In the genomic region with DNA sequence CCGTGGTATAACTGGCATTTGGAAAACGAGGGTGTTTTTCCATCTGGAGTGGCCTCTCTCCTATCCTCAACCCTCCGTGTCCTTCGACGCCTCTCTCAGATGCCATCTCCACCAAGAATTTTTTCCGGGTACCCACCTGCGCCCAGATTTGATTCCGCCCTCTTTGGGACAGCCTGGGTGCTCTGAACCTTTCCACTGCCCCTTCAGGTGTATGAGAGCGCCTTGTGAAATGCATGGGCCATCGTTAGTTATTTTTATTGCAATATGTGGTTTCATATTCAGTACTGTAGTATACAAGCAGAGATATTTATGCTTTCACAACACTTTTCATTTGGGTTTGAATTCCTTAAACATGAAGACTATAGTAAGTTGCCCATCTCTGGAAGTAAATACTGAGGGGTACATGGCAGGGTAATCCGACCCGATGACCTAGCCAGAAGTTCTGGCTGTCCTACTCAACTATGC, we compare ENCODE assay signal across 8 cellular contexts.
DNase-seq lines count a peak whose midpoint lies in the region; ATAC-seq and TF ChIP-seq lines count a peak whose summit lies in the region.

No MANE protein-coding gene starts in this region.

- H3K9me3 Mint-ChIP-seq in activated CD8-positive, alpha-beta memory T cell treated with anti-CD3 and anti-CD28 coated beads, Interleukin-2, amount 10 ng/mL, durations not matched to agents 7 days and 5 days (ENCODE audit: low read depth) = no peaks in the 10 kb centered on the region

- H3K4me3 ChIP-seq in body of pancreas (peak overlapping the region in 1 of 2 donors; percentile 74), kidney epithelial cell (ENCODE audit: low read depth, low read length) (peak overlapping the region; percentile 94), suprapubic skin (peak overlapping the region; percentile 74)

- no peaks in the 10 kb centered on the region for H3K36me3 Mint-ChIP-seq in activated CD8-positive, alpha-beta memory T cell treated with anti-CD3 and anti-CD28 coated beads, Interleukin-2, amount 10 ng/mL, durations not matched to agents 7 days and 5 days

- H3K4me1 ChIP-seq in body of pancreas (peaks cover 11% of the 10 kb centered on the region), suprapubic skin (peaks cover 18% of the 10 kb centered on the region)

- CTCF ChIA-PET in activated CD8-positive, alpha-beta memory T cell treated with anti-CD3 and anti-CD28 coated beads, Interleukin-2, amount 10 ng/mL, durations not matched to agents 7 days and 5 days (lab: Charles Lee) = interaction anchor here (1.1 to 1.9 kb wide), 4 partner anchors 10 to 225 kb away, joined by 3 to 7 read pairs (median 4); no protein-coding TSS in a partner anchor

- TF ChIP-seq EP300 in suprapubic skin (IDR thresholded peaks at IDR 0.05) = no peak

- H3K27me3 ChIP-seq in body of pancreas = peaks cover 0 to 37% of the 10 kb centered on the region in 2 donors
- H3K27me3 ChIP-seq in kidney epithelial cell (ENCODE audit: control insufficient read depth, insufficient read depth, low read length) = no peaks in the 10 kb centered on the region
- H3K27me3 ChIP-seq in suprapubic skin = peaks cover 63% of the 10 kb centered on the region

- TF ChIP-seq POLR2A in body of pancreas (IDR thresholded peaks at IDR 0.05) (no peak), suprapubic skin (IDR thresholded peaks at IDR 0.05) (no peak)

- TF ChIP-seq CTCF in body of pancreas (IDR thresholded peaks at IDR 0.05) = no peak
- no peak for TF ChIP-seq CTCF in kidney epithelial cell (IDR thresholded peaks at IDR 0.05; ENCODE audit: insufficient read depth, low read length, poor library complexity, severe bottlenecking)
- TF ChIP-seq CTCF in suprapubic skin (IDR thresholded peaks at IDR 0.05) = no peak

- peaks cover 9% of the 10 kb centered on the region for H3K4me1 Mint-ChIP-seq in activated CD8-positive, alpha-beta memory T cell treated with anti-CD3 and anti-CD28 coated beads, Interleukin-2, amount 10 ng/mL, durations not matched to agents 7 days and 5 days

- peaks cover 58% of the 10 kb centered on the region for H3K27me3 Mint-ChIP-seq in activated CD8-positive, alpha-beta memory T cell treated with anti-CD3 and anti-CD28 coated beads, Interleukin-2, amount 10 ng/mL, durations not matched to agents 7 days and 5 days

- no peak for DNase-seq in activated CD8-positive, alpha-beta memory T cell treated with anti-CD3 and anti-CD28 coated beads, Interleukin-2, amount 10 ng/mL, durations not matched to agents 7 days and 5 days
- no peak for DNase-seq in activated CD8-positive, alpha-beta memory T cell treated with anti-CD3 and anti-CD28 coated beads for 24 hours
- DNase-seq in body of pancreas = no peak
- DNase-seq in kidney epithelial cell (ENCODE audit: low read depth) = no peak
- DNase-seq in suprapubic skin (ENCODE audit: low spot score in 2 of 2) = no peak
- no peak for DNase-seq in H4 (ENCODE audit: low spot score)
- no peak for DNase-seq in NCI-H2081 (lab: John Stamatoyannopoulos, UW)

- no peak overlapping the region for H3K27ac Mint-ChIP-seq in activated CD8-positive, alpha-beta memory T cell treated with anti-CD3 and anti-CD28 coated beads, Interleukin-2, amount 10 ng/mL, durations not matched to agents 7 days and 5 days

- ATAC-seq in activated CD8-positive, alpha-beta memory T cell treated with anti-CD3 and anti-CD28 coated beads, Interleukin-2, amount 10 ng/mL, durations not matched to agents 7 days and 5 days = no peak
- ATAC-seq in body of pancreas = peak; percentile 13
- ATAC-seq in HG02642 (IDR thresholded peaks at IDR 0.05; ENCODE audit: poor library complexity, unreplicated experiment) = no peak

- H3K27ac ChIP-seq in body of pancreas = no peak overlapping the region
- H3K27ac ChIP-seq in suprapubic skin = no peak overlapping the region

- intact Hi-C loops in body of pancreas (cut with DNase I) = no loop called here

- H3K4me3 Mint-ChIP-seq in activated CD8-positive, alpha-beta memory T cell treated with anti-CD3 and anti-CD28 coated beads, Interleukin-2, amount 10 ng/mL, durations not matched to agents 7 days and 5 days = peak overlapping the region; percentile 81

- WGBS in body of pancreas, 2 donors = 41 to 43% methylated on average over 12 of the region's 12 CpGs
- WGBS in suprapubic skin = 44% methylated on average over 12 of the region's 12 CpGs

- H3K36me3 ChIP-seq in body of pancreas (replicated peaks in 1 of 2; ENCODE audit: insufficient read depth in 1 of 2, low read depth in 2 of 2) (no peaks in the 10 kb centered on the region), kidney epithelial cell (ENCODE audit: control insufficient read depth, insufficient read depth, low read length) (no peaks in the 10 kb centered on the region), suprapubic skin (no peaks in the 10 kb centered on the region)

- H3K9me3 ChIP-seq in body of pancreas = no peaks in the 10 kb centered on the region
- H3K9me3 ChIP-seq in suprapubic skin = no peaks in the 10 kb centered on the region
